ENCODE assay signal across 1 cellular context in genomic region chr17:50575581-50576210, GRCh38.
A peak's percentile ranks its signal among the peaks of the same experiment; 100 is the strongest.
TF ChIP-seq lines count a peak whose summit lies in the region.

No MANE protein-coding gene starts in this region.

TF ChIP-seq in H1, 55 proteins besides CTCF, POLR2A, EP300 and RAD21:
- no peak for TF ChIP-seq CREB1 (IDR thresholded peaks at IDR 0.05)
- TF ChIP-seq, protein P1, sequence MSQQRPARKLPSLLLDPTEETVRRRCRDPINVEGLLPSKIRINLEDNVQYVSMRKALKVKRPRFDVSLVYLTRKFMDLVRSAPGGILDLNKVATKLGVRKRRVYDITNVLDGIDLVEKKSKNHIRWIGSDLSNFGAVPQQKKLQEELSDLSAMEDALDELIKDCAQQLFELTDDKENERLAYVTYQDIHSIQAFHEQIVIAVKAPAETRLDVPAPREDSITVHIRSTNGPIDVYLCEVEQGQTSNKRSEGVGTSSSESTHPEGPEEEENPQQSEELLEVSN (IDR thresholded peaks at IDR 0.05), result peak; percentile 75
- TF ChIP-seq, protein P2, sequence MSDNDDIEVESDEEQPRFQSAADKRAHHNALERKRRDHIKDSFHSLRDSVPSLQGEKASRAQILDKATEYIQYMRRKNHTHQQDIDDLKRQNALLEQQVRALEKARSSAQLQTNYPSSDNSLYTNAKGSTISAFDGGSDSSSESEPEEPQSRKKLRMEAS (IDR thresholded peaks at IDR 0.05), result peak; percentile 72
TF ChIP-seq in H1: peak in this region for 2.
